1 cellular context compared by ENCODE assay signal in genomic region chr12:21248679-21249078, GRCh38.
TF ChIP-seq lines count a peak whose summit lies in the region.

No MANE protein-coding gene starts in this region.

TF ChIP-seq in GM23338, 12 proteins besides CTCF, POLR2A, EP300 and RAD21 (continued from another document):
- TF ChIP-seq REST (IDR thresholded peaks at IDR 0.05; ENCODE audit: unreplicated experiment) (no peak), STAT1 (IDR thresholded peaks at IDR 0.05; ENCODE audit: unreplicated experiment) (no peak), ZNF114 (CRISPR knock-in tag; IDR thresholded peaks at IDR 0.05) (no peak), JUNB (IDR thresholded peaks at IDR 0.05; ENCODE audit: unreplicated experiment) (no peak), ETS1 (IDR thresholded peaks at IDR 0.05) (no peak), EZH2 (IDR thresholded peaks at IDR 0.05; ENCODE audit: low read depth, unreplicated experiment) (no peak), NANOG (IDR thresholded peaks at IDR 0.05; ENCODE audit: borderline replicate concordance) (no peak)
